ENCODE assay signal across 8 cellular contexts in genomic region chr14:55581011-55581806, GRCh38. TPM values are rescaled to one million over a fixed set of nuclear protein-coding genes. Genes with fewer than 3 reads are reported as not detected.
DNase-seq lines count a peak whose midpoint lies in the region; TF ChIP-seq lines count a peak whose summit lies in the region.

No MANE protein-coding gene starts in this region.

- H2AFZ ChIP-seq in OCI-LY1 (ENCODE audit: low read length) = no peak overlapping the region

- H3K36me3 ChIP-seq in H7 (replicated peaks; ENCODE audit: control insufficient read depth, insufficient read depth, low read length) (no peaks in the 10 kb centered on the region), OCI-LY1 (ENCODE audit: insufficient read depth, low read length) (no peaks in the 10 kb centered on the region), thyroid gland (no peaks in the 10 kb centered on the region)

- intact Hi-C loops in Calu3 (cut with micrococcal nuclease; ENCODE audit: unreplicated experiment) = no loop called here
- intact Hi-C loops in thyroid gland (cut with DNase I) = no loop called here

- H3K4me2 ChIP-seq in OCI-LY1 (ENCODE audit: low read length) = peak overlapping the region; percentile 83

- H3K79me2 ChIP-seq in OCI-LY1 (ENCODE audit: insufficient read depth, low read length) = peaks cover 47% of the 10 kb centered on the region

- peak overlapping the region; percentile 87 for H3K9ac ChIP-seq in OCI-LY1 (ENCODE audit: low read length)

- H3K9me3 ChIP-seq in OCI-LY1 (ENCODE audit: low read length) (no peaks in the 10 kb centered on the region), thyroid gland (no peaks in the 10 kb centered on the region)

- TF ChIP-seq POLR2A in thyroid gland (IDR thresholded peaks at IDR 0.05) = no peak

- H3K9me3 Mint-ChIP-seq in Calu3 (ENCODE audit: low read depth, unreplicated experiment) = no peaks in the 10 kb centered on the region
- no peaks in the 10 kb centered on the region for H3K9me3 Mint-ChIP-seq in neural crest cell

- H3K4me1 ChIP-seq in OCI-LY1 (ENCODE audit: insufficient read depth, low read length, severe bottlenecking) (peaks cover 41% of the 10 kb centered on the region), thyroid gland (peaks cover 30 to 35% of the 10 kb centered on the region in 2 donors)

- H3K4me3 Mint-ChIP-seq in Calu3 (ENCODE audit: low read depth, unreplicated experiment) (peak overlapping the region; percentile 77), neural crest cell (peak overlapping the region; percentile 93)

- H3K4me1 Mint-ChIP-seq in Calu3 (ENCODE audit: low read depth, unreplicated experiment) (peaks cover 14% of the 10 kb centered on the region), neural crest cell (peaks cover 34% of the 10 kb centered on the region)

- CTCF ChIA-PET in Calu3 (lab: Charles Lee) = interaction anchor here (0.7 to 1.0 kb wide), 4 partner anchors 24 to 50 kb away, joined by 3 to 4 read pairs (median 3); no protein-coding TSS in a partner anchor

- 6 to 15% methylated on average over 8 to 21 of the region's 27 CpGs for WGBS in thyroid gland, 2 donors

- H3K27ac Mint-ChIP-seq in Calu3 (ENCODE audit: unreplicated experiment) (peak overlapping the region; percentile 7), neural crest cell (ENCODE audit: unreplicated experiment) (peak overlapping the region; percentile 43)

- H3K27ac ChIP-seq in OCI-LY1 (ENCODE audit: low read depth, low read length, poor library complexity, severe bottlenecking) = peak overlapping the region; percentile 70
- peak overlapping the region; percentile 88 to 91 (median 90) for H3K27ac ChIP-seq in thyroid gland

- TSS peak; percentile 37 for BruUV-seq in Calu3 (replicated peaks; lab: Mats Ljungman, UMichigan)

- no peaks in the 10 kb centered on the region for H3K27me3 ChIP-seq in H7 (ENCODE audit: control insufficient read depth, insufficient read depth, low read length)
- no peaks in the 10 kb centered on the region for H3K27me3 ChIP-seq in OCI-LY1 (ENCODE audit: insufficient read depth, low read length)
- H3K27me3 ChIP-seq in thyroid gland = no peaks in the 10 kb centered on the region

- H4K20me1 ChIP-seq in OCI-LY1 (ENCODE audit: insufficient read depth, low read length) = peaks cover 2% of the 10 kb centered on the region

- TF ChIP-seq CTCF in Calu3 (IDR thresholded peaks at IDR 0.05; ENCODE audit: unreplicated experiment) (no peak), OCI-LY1 (IDR thresholded peaks at IDR 0.05; ENCODE audit: low read length) (no peak), fibroblast of villous mesenchyme (IDR thresholded peaks at IDR 0.05; ENCODE audit: insufficient read depth, low read depth, low read length) (no peak), neural crest cell (conservative IDR thresholded peaks at IDR 0.05) (peak; percentile 11), thyroid gland (IDR thresholded peaks at IDR 0.05) (no peak)

- no peaks in the 10 kb centered on the region for H3K9me2 ChIP-seq in OCI-LY1 (ENCODE audit: low read depth, low read length)

- H3K36me3 Mint-ChIP-seq in Calu3 (ENCODE audit: insufficient read depth, unreplicated experiment) = peaks cover 25% of the 10 kb centered on the region
- H3K36me3 Mint-ChIP-seq in neural crest cell (ENCODE audit: low read depth) = no peaks in the 10 kb centered on the region

- DNase-seq in Calu3 = peak; percentile 48
- DNase-seq in H7 = no peak
- DNase-seq in activated T-helper 1 cell treated with anti-CD3 and anti-CD28 coated beads, Interleukin-2, amount 50 U/mL, for 16 hours (ENCODE audit: low read depth in 1 of 2, low spot score in 1 of 2) = peak; percentile 13 to 15
- peak; percentile 42 for DNase-seq in fibroblast of villous mesenchyme (ENCODE audit: low read depth)
- DNase-seq in neural crest cell (ENCODE audit: low read depth, low spot score) = peak; percentile 21
- DNase-seq in thyroid gland = peak; percentile 42 to 44
- DNase-seq in middle frontal gyrus (ENCODE audit: extremely low spot score, low spot score) = no peak

- no peaks in the 10 kb centered on the region for H3K27me3 Mint-ChIP-seq in Calu3 (ENCODE audit: unreplicated experiment)
- H3K27me3 Mint-ChIP-seq in neural crest cell (ENCODE audit: low read depth) = no peaks in the 10 kb centered on the region

- H3K4me3 ChIP-seq in H7 (ENCODE audit: insufficient read depth, low read depth, low read length) (peak overlapping the region; percentile 93), OCI-LY1 (ENCODE audit: low read depth, low read length, poor library complexity, severe bottlenecking) (peak overlapping the region; percentile 94), fibroblast of villous mesenchyme (ENCODE audit: low read depth, low read length) (peak overlapping the region; percentile 81), thyroid gland (replicated peaks in 1 of 3) (peak overlapping the region; percentile 61 to 97 (median 84))

- no peaks in the 10 kb centered on the region for H3F3A ChIP-seq in OCI-LY1 (ENCODE audit: insufficient read depth, low read length)

RNA-seq across cellular contexts. Expression of gene KTN1, which starts 1.2 kb away (rescaled TPM):
- total RNA-seq in Calu3 (2022) (119 and 141 TPM in 2 replicates), fibroblast of villous mesenchyme (121 and 167 TPM in 2 replicates), neural crest cell (118 and 124 TPM in 2 replicates), thyroid gland (100 to 1,000 TPM; 164 to 222 (median 195) TPM)
- 55.8 and 109 TPM in 2 replicates for total RNA-seq in H7 (2014; rRNA removed; shearing (Covaris generic))

Comparison
In these comparisons a context has a peak if more than half of its experiments do, and no peak if none do; other contexts are left out.
1. DNase-seq: peak in Calu3 (single experiment), activated T-helper 1 cell treated with anti-CD3 and anti-CD28 coated beads, Interleukin-2, amount 50 U/mL, for 16 hours (2 of 2), fibroblast of villous mesenchyme (single experiment), neural crest cell (single experiment) and thyroid gland (2 of 2); none in H7 (single experiment) and middle frontal gyrus (single experiment).
2. Peak in every context shown above with its lines, with median percentiles within 50 percentile points of each other: H3K4me3 ChIP-seq.